In the genomic region with DNA sequence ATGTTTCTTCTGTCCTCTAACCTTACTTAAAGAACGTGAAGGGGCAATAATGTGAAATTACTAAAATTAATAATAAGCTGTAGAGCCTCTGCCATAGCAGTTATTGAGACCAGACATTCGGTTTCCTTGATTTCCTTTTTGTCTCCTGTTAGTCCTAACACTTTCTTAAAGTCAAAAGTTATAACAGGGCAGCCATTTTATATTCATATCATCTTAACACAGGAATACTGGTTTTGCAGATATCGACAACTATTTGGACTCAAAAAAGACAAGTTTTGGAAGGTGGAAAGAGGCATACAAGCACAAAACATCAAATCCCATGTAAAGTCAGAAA, we compare ENCODE assay signal across 17 cellular contexts. TPM values are rescaled to one million over a fixed set of nuclear protein-coding genes. Genes with fewer than 3 reads are reported as not detected.
DNase-seq lines count a peak whose midpoint lies in the region; ATAC-seq, FAIRE-seq and TF ChIP-seq lines count a peak whose summit lies in the region.
"Had no signal": no experiment of that assay in that cellular context is flagged by ENCODE, and none has a peak within 500 bp of the region (broad histone marks: within the 10 kb centered on the region; RNA-seq: fewer than 3 reads in every experiment).

No MANE protein-coding gene starts in this region.

- H3K4me2 ChIP-seq in PC-3 (ENCODE audit: low read length): peak overlapping the region; percentile 80

- no peaks in the 10 kb centered on the region for H3K9me2 ChIP-seq in PC-3 (replicated peaks; ENCODE audit: low read length)

- intact Hi-C loops in activated CD4-positive, alpha-beta T cell treated with anti-CD3 and anti-CD28 coated beads, Interleukin-2, amount 10 ng/mL, durations not matched to agents 24 days and 14 days (cut with micrococcal nuclease): loop anchor here (5.0 to 10.0 kb wide), 3 partner anchors 152 to 1772 kb away; a partner anchor contains a TSS
- intact Hi-C loops in PC-3 (cut with micrococcal nuclease): loop anchor here (1.0 to 10.0 kb wide), 3 partner anchors 65 to 1714 kb away; a partner anchor contains a TSS

- no peaks in the 10 kb centered on the region for H3K9me3 Mint-ChIP-seq in activated CD4-positive, alpha-beta T cell treated with anti-CD3 and anti-CD28 coated beads, Interleukin-2, amount 10 ng/mL, durations not matched to agents 24 days and 14 days
- H3K9me3 Mint-ChIP-seq in brain (peaks cover 0 to 11% (median 0%) of the 10 kb centered on the region in 5 experiments), osteocyte (ENCODE audit: unreplicated experiment) (no peaks in the 10 kb centered on the region)

- no peaks in the 10 kb centered on the region for H3K27me3 ChIP-seq in PC-3 (ENCODE audit: low read length)
- H3K27me3 ChIP-seq: colonic mucosa had no signal

- peaks cover 3% of the 10 kb centered on the region; the same call in 1 of the 2 replicates for H3K36me3 ChIP-seq in PC-3 (ENCODE audit: low read depth, low read length)
- H3K36me3 ChIP-seq: colonic mucosa had no signal

- no peak overlapping the region for H3K4me3 Mint-ChIP-seq in activated CD4-positive, alpha-beta T cell treated with anti-CD3 and anti-CD28 coated beads, Interleukin-2, amount 10 ng/mL, durations not matched to agents 24 days and 14 days
- H3K4me3 Mint-ChIP-seq in brain (peak overlapping the region in 4 of 5 experiments; percentile 42 to 75 (median 72)), osteocyte (ENCODE audit: unreplicated experiment) (no peak overlapping the region)

- POLR2A ChIA-PET in PC-3 (lab: Charles Lee; ENCODE audit: unreplicated experiment): no interaction called here

- peaks cover 38% of the 10 kb centered on the region for H3K4me1 ChIP-seq in PC-3 (ENCODE audit: insufficient read depth, low read length)
- H3K4me1 ChIP-seq: colonic mucosa had no signal

- H3K27ac ChIP-seq in PC-3 (ENCODE audit: low read length): peak overlapping the region; percentile 94
- H3K27ac ChIP-seq: colonic mucosa, skin epidermis had no signal

- H3K27me3 Mint-ChIP-seq in activated CD4-positive, alpha-beta T cell treated with anti-CD3 and anti-CD28 coated beads, Interleukin-2, amount 10 ng/mL, durations not matched to agents 24 days and 14 days: peaks cover 5% of the 10 kb centered on the region
- H3K27me3 Mint-ChIP-seq in brain (peaks cover 21% of the 10 kb centered on the region), osteocyte (ENCODE audit: unreplicated experiment) (no peaks in the 10 kb centered on the region)

- no peak for ATAC-seq in PC-3

- BruUV-seq in PC-3 (replicated peaks; lab: Mats Ljungman, UMichigan): no TSS peak

- peaks cover 36% of the 10 kb centered on the region for H3K79me2 ChIP-seq in PC-3 (ENCODE audit: low read length)

- no peaks in the 10 kb centered on the region for H3K9me3 ChIP-seq in PC-3 (ENCODE audit: low read length)
- H3K9me3 ChIP-seq: colonic mucosa had no signal

- H2AFZ ChIP-seq in PC-3 (ENCODE audit: low read length): peak overlapping the region; percentile 54

- H3F3A ChIP-seq in PC-3 (ENCODE audit: low read length, unreplicated experiment): peaks cover 5% of the 10 kb centered on the region

- peaks cover 16% of the 10 kb centered on the region for H3K36me3 Mint-ChIP-seq in activated CD4-positive, alpha-beta T cell treated with anti-CD3 and anti-CD28 coated beads, Interleukin-2, amount 10 ng/mL, durations not matched to agents 24 days and 14 days (ENCODE audit: low read depth)
- peaks cover 7% of the 10 kb centered on the region for H3K36me3 Mint-ChIP-seq in brain
- no peaks in the 10 kb centered on the region for H3K36me3 Mint-ChIP-seq in osteocyte (ENCODE audit: unreplicated experiment)

- H4K20me1 ChIP-seq in PC-3 (ENCODE audit: low read length): peaks cover 17% of the 10 kb centered on the region

- peak overlapping the region; percentile 99 for H3K27ac Mint-ChIP-seq in activated CD4-positive, alpha-beta T cell treated with anti-CD3 and anti-CD28 coated beads, Interleukin-2, amount 10 ng/mL, durations not matched to agents 24 days and 14 days
- H3K27ac Mint-ChIP-seq in brain: peak overlapping the region in 3 of 5 experiments; percentile 48 to 90 (median 85)
- peak overlapping the region; percentile 74 for H3K27ac Mint-ChIP-seq in osteocyte (ENCODE audit: unreplicated experiment)

- H3K4me3 ChIP-seq in PC-3 (ENCODE audit: low read length): peak overlapping the region; percentile 96
- H3K4me3 ChIP-seq: colonic mucosa, skin epidermis had no signal

- DNase-seq in activated CD4-positive, alpha-beta T cell treated with anti-CD3 and anti-CD28 coated beads, Interleukin-2, amount 10 ng/mL, durations not matched to agents 24 days and 14 days: no peak
- DNase-seq in activated CD4-positive, alpha-beta T cell treated with anti-CD3 and anti-CD28 coated beads for 48 hours: no peak
- DNase-seq in PC-3 (no peak), osteocyte (ENCODE audit: extremely low spot score, unreplicated experiment) (no peak), urothelium cell line (ENCODE audit: low spot score) (no peak), NCI-H1436 (lab: John Stamatoyannopoulos, UW) (no peak), HT-29 (ENCODE audit: low spot score) (no peak)
- DNase-seq: colonic mucosa, DMS79, H7, KBM-7, NCI-H1694 treated with DMSO at 0.1 percent for 48 hours, NCI-H748 treated with DMSO at 0.1 percent for 48 hours, trophoblast cell had no signal

- TF ChIP-seq CTCF in PC-3 (conservative IDR thresholded peaks at IDR 0.05; ENCODE audit: low read depth, low read length) (no peak), brain (conservative IDR thresholded peaks at IDR 0.05) (no peak), osteocyte (IDR thresholded peaks at IDR 0.05) (no peak)

- H3K9ac ChIP-seq in PC-3 (ENCODE audit: low read length): peak overlapping the region; percentile 89

- peaks cover 38% of the 10 kb centered on the region for H3K4me1 Mint-ChIP-seq in activated CD4-positive, alpha-beta T cell treated with anti-CD3 and anti-CD28 coated beads, Interleukin-2, amount 10 ng/mL, durations not matched to agents 24 days and 14 days
- H3K4me1 Mint-ChIP-seq in brain (peaks cover 22% of the 10 kb centered on the region), osteocyte (ENCODE audit: unreplicated experiment) (peaks cover 15% of the 10 kb centered on the region)

- CTCF ChIA-PET in PC-3 (lab: Charles Lee): no interaction called here

- FAIRE-seq in urothelium cell line (lab: Jason Lieb, UNC): no peak

RNA-seq across cellular contexts. Expression of gene HFE, which starts 33.5 kb away (rescaled TPM):
- 0.12 and 0.50 TPM in 2 replicates for total RNA-seq in activated CD4-positive, alpha-beta T cell treated with anti-CD3 and anti-CD28 coated beads, Interleukin-2, amount 10 ng/mL, durations not matched to agents 24 days and 14 days
- not detected in 2 replicates for total RNA-seq in PC-3 (2014; rRNA removed)
- polyA plus RNA-seq in brain (ENCODE audit: insufficient read depth, low read depth, low replicate concordance): 1.6 TPM
- 6.0 and 6.2 TPM in 2 replicates for total RNA-seq in osteocyte
- 7.3 and 8.7 TPM in 2 replicates for total RNA-seq in HT-29 (2014; rRNA removed; shearing (Covaris generic))
- polyA plus RNA-seq: neural cell had no signal

Comparison
In these comparisons a context has a peak if more than half of its experiments do, and no peak if none do; other contexts are left out.
1. H3K4me3 Mint-ChIP-seq: peak in brain (4 of 5); none in activated CD4-positive, alpha-beta T cell treated with anti-CD3 and anti-CD28 coated beads, Interleukin-2, amount 10 ng/mL, durations not matched to agents 24 days and 14 days (single experiment) and osteocyte (single experiment).
2. Peak in every context shown above with its lines, with median percentiles within 50 percentile points of each other: H3K27ac Mint-ChIP-seq.